Comparison of ENCODE assay signal across 1 cellular context in genomic region chr6:26214826-26215199, GRCh38.
A peak's percentile ranks its signal among the peaks of the same experiment; 100 is the strongest.
TF ChIP-seq lines count a peak whose summit lies in the region.

No MANE protein-coding gene starts in this region.

TF ChIP-seq in K562, 482 proteins besides CTCF, POLR2A, EP300 and RAD21 (continued from another document and continues in another):
- TF ChIP-seq, protein P1, sequence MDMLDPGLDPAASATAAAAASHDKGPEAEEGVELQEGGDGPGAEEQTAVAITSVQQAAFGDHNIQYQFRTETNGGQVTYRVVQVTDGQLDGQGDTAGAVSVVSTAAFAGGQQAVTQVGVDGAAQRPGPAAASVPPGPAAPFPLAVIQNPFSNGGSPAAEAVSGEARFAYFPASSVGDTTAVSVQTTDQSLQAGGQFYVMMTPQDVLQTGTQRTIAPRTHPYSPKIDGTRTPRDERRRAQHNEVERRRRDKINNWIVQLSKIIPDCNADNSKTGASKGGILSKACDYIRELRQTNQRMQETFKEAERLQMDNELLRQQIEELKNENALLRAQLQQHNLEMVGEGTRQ (CRISPR knock-in tag; IDR thresholded peaks at IDR 0.05), result no peak
- TF ChIP-seq NONO (IDR thresholded peaks at IDR 0.05; ENCODE audit: low read depth in 2 of 2, low read length in 1 of 2) (peak in 1 of 2 experiments; percentile 74; a peak in 1 of 4 replicates), CGGBP1 (CRISPR knock-in tag; IDR thresholded peaks at IDR 0.05) (peak; percentile 73; the same call in 1 of the 2 replicates), SIRT6 (IDR thresholded peaks at IDR 0.05; ENCODE audit: low read depth, low read length) (no peak), IRF2 (CRISPR knock-in tag; IDR thresholded peaks at IDR 0.05) (no peak), ARID1B (IDR thresholded peaks at IDR 0.05) (0 out of 2 replicates have a peak, but pooled peaks have one; percentile 6), MAFG (tag; conservative IDR thresholded peaks at IDR 0.05) (no peak), RBM14 (IDR thresholded peaks at IDR 0.05; ENCODE audit: borderline replicate concordance, insufficient read depth, low read depth, low read length) (no peak), ZNF77 (CRISPR knock-in tag; IDR thresholded peaks at IDR 0.05) (no peak), NRF1 (conservative IDR thresholded peaks at IDR 0.05 in 1 of 2, IDR thresholded peaks at IDR 0.05 in 1 of 2) (peak; percentile 74 to 78), SPI1 (IDR thresholded peaks at IDR 0.05; ENCODE audit: borderline replicate concordance, low read depth, low read length) (no peak), KDM5B (IDR thresholded peaks at IDR 0.05; ENCODE audit: insufficient replicate concordance, low read depth, low read length) (no peak), MED1 (CRISPR knock-in tag; IDR thresholded peaks at IDR 0.05; ENCODE audit: borderline replicate concordance) (no peak), EHMT2 (IDR thresholded peaks at IDR 0.05) (no peak), KLF1 (tag; IDR thresholded peaks at IDR 0.05) (no peak), SMAD3 (CRISPR knock-in tag; conservative IDR thresholded peaks at IDR 0.05) (no peak), ZBTB33 (CRISPR knock-in tag; IDR thresholded peaks at IDR 0.05) (no peak), GTF2E2 (tag; IDR thresholded peaks at IDR 0.05) (no peak), ZBTB9 (CRISPR knock-in tag; IDR thresholded peaks at IDR 0.05) (peak; percentile 27; the same call in 1 of the 2 replicates), ZSCAN32 (CRISPR knock-in tag; IDR thresholded peaks at IDR 0.05) (no peak), NFRKB (IDR thresholded peaks at IDR 0.05; ENCODE audit: low read depth) (no peak), ZKSCAN1 (IDR thresholded peaks at IDR 0.05; ENCODE audit: low read depth, low read length) (peak; percentile 8; the same call in 1 of the 2 replicates), RB1 (IDR thresholded peaks at IDR 0.05; ENCODE audit: low read depth) (peak; percentile 9; the same call in 1 of the 2 replicates), RUNX1 (IDR thresholded peaks at IDR 0.05; ENCODE audit: low read depth) (no peak), FOXO4 (CRISPR knock-in tag; IDR thresholded peaks at IDR 0.05) (peak; percentile 66; the same call in 1 of the 2 replicates), E4F1 (CRISPR knock-in tag; IDR thresholded peaks at IDR 0.05; ENCODE audit: borderline replicate concordance) (no peak), ZNF584 (CRISPR knock-in tag; IDR thresholded peaks at IDR 0.05; ENCODE audit: low read depth) (no peak), RBFOX2 (IDR thresholded peaks at IDR 0.05; ENCODE audit: low read depth, low read length) (peak; percentile 76), CREB1 (IDR thresholded peaks at IDR 0.05) (peak; percentile 47; the same call in 1 of the 2 replicates), CREB1 (CRISPR knock-in tag; IDR thresholded peaks at IDR 0.05) (no peak), SMARCC2 (IDR thresholded peaks at IDR 0.05; ENCODE audit: low read depth) (no peak), GTF2A2 (tag; IDR thresholded peaks at IDR 0.05) (no peak), SMAD4 (CRISPR knock-in tag; conservative IDR thresholded peaks at IDR 0.05) (peak; percentile 45; the same call in 1 of the 2 replicates), PKNOX1 (IDR thresholded peaks at IDR 0.05) (no peak), SMAD2 (IDR thresholded peaks at IDR 0.05; ENCODE audit: low read depth, low read length) (no peak), RAD51 (IDR thresholded peaks at IDR 0.05; ENCODE audit: borderline replicate concordance, low read depth) (no peak), ASH1L (IDR thresholded peaks at IDR 0.05; ENCODE audit: borderline replicate concordance, low read depth, partially characterized antibody) (no peak), TSC22D4 (tag; IDR thresholded peaks at IDR 0.05) (no peak), ZNF212 (CRISPR knock-in tag; IDR thresholded peaks at IDR 0.05) (0 out of 2 replicates have a peak, but pooled peaks have one; percentile 49), POLR2G (IDR thresholded peaks at IDR 0.05; ENCODE audit: low read depth, low read length) (peak; percentile 76), POLR2H (tag; IDR thresholded peaks at IDR 0.05; ENCODE audit: low read depth) (peak; percentile 31; the same call in 1 of the 2 replicates), E2F8 (IDR thresholded peaks at IDR 0.05; ENCODE audit: low read depth, partially characterized antibody) (no peak), TRIM28 (IDR thresholded peaks at IDR 0.05) (no peak), ZFP1 (CRISPR knock-in tag; IDR thresholded peaks at IDR 0.05) (no peak), ZNF324 (CRISPR knock-in tag; IDR thresholded peaks at IDR 0.05) (no peak), SREBF2 (CRISPR knock-in tag; IDR thresholded peaks at IDR 0.05) (no peak), PYGO2 (tag; IDR thresholded peaks at IDR 0.05) (no peak), ZNF830 (CRISPR knock-in tag; IDR thresholded peaks at IDR 0.05) (no peak), NEUROD1 (IDR thresholded peaks at IDR 0.05; ENCODE audit: borderline replicate concordance, low read depth, low read length, partially characterized antibody) (no peak), MYNN (IDR thresholded peaks at IDR 0.05) (no peak), MYNN (CRISPR knock-in tag; IDR thresholded peaks at IDR 0.05) (no peak), HMG20A (CRISPR knock-in tag; conservative IDR thresholded peaks at IDR 0.05) (no peak), HSF4 (CRISPR knock-in tag; IDR thresholded peaks at IDR 0.05; ENCODE audit: borderline replicate concordance) (no peak), L3MBTL2 (IDR thresholded peaks at IDR 0.05) (no peak; the same call in none of the 2 replicates), BACH1 (tag; IDR thresholded peaks at IDR 0.05) (no peak), ZNF316 (IDR thresholded peaks at IDR 0.05) (no peak), TCFL5 (CRISPR knock-in tag; conservative IDR thresholded peaks at IDR 0.05) (no peak), ZBTB26 (CRISPR knock-in tag; IDR thresholded peaks at IDR 0.05) (0 out of 2 replicates have a peak, but pooled peaks have one; percentile 77)
- TF ChIP-seq, protein P2, sequence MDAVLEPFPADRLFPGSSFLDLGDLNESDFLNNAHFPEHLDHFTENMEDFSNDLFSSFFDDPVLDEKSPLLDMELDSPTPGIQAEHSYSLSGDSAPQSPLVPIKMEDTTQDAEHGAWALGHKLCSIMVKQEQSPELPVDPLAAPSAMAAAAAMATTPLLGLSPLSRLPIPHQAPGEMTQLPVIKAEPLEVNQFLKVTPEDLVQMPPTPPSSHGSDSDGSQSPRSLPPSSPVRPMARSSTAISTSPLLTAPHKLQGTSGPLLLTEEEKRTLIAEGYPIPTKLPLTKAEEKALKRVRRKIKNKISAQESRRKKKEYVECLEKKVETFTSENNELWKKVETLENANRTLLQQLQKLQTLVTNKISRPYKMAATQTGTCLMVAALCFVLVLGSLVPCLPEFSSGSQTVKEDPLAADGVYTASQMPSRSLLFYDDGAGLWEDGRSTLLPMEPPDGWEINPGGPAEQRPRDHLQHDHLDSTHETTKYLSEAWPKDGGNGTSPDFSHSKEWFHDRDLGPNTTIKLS (IDR thresholded peaks at IDR 0.05; ENCODE audit: borderline replicate concordance, low read depth), result no peak
- TF ChIP-seq, protein P3, sequence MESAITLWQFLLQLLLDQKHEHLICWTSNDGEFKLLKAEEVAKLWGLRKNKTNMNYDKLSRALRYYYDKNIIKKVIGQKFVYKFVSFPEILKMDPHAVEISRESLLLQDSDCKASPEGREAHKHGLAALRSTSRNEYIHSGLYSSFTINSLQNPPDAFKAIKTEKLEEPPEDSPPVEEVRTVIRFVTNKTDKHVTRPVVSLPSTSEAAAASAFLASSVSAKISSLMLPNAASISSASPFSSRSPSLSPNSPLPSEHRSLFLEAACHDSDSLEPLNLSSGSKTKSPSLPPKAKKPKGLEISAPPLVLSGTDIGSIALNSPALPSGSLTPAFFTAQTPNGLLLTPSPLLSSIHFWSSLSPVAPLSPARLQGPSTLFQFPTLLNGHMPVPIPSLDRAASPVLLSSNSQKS (CRISPR knock-in tag; IDR thresholded peaks at IDR 0.05), result no peak
